22 cellular contexts compared by ENCODE assay signal in genomic region chr6:51817832-51818231, GRCh38.
"Had no signal": no experiment of that assay in that cellular context is flagged by ENCODE, and none has a peak within 500 bp of the region (broad histone marks: within the 10 kb centered on the region; RNA-seq: fewer than 3 reads in every experiment).

No MANE protein-coding gene starts in this region.

- H3K27ac ChIP-seq: dorsolateral prefrontal cortex, gastrocnemius medialis, heart right ventricle, ovary, stomach, thoracic aorta had no signal

- H3K4me3 Mint-ChIP-seq: naive thymus-derived CD8-positive, alpha-beta T cell; type B pancreatic cell had no signal

- H3K4me1 ChIP-seq: gastrocnemius medialis, heart right ventricle, stomach had no signal

- H3K4me1 Mint-ChIP-seq: naive thymus-derived CD8-positive, alpha-beta T cell had no signal

- H3K9me3 Mint-ChIP-seq: type B pancreatic cell had no signal

- DNase-seq: cortex of kidney; dorsolateral prefrontal cortex; effector CD8-positive, alpha-beta T cell; gastrocnemius medialis; heart right ventricle; hypothalamus; kidney glomerular epithelial cell; mammary epithelial cell; mucosa of descending colon; naive thymus-derived CD8-positive, alpha-beta T cell; nucleus accumbens; ovary; right cardiac atrium; small intestine; stimulated activated CD4-positive, alpha-beta T cell treated with anti-CD3 and anti-CD28 coated beads, Interleukin-12 subunit alpha, Interleukin-12 subunit beta, amount 100 ng/mL, for 4 hours; stimulated activated naive CD4-positive, alpha-beta T cell; stomach; substantia nigra had no signal

- H3K27ac Mint-ChIP-seq: naive thymus-derived CD8-positive, alpha-beta T cell; progenitor cell of endocrine pancreas; type B pancreatic cell had no signal

- H3K27me3 Mint-ChIP-seq: progenitor cell of endocrine pancreas, type B pancreatic cell had no signal

- H3K36me3 Mint-ChIP-seq: naive thymus-derived CD8-positive, alpha-beta T cell; type B pancreatic cell had no signal

- ATAC-seq: gastrocnemius medialis; heart right ventricle; left lobe of liver; mucosa of descending colon; naive thymus-derived CD8-positive, alpha-beta T cell; right cardiac atrium had no signal

- H3K4me3 ChIP-seq: dorsolateral prefrontal cortex, gastrocnemius medialis, heart right ventricle, mucosa of descending colon, ovary, stomach, thoracic aorta had no signal

- H3K9me3 ChIP-seq: gastrocnemius medialis, heart right ventricle, mucosa of descending colon, ovary, stomach, thoracic aorta had no signal

- H3K36me3 ChIP-seq: gastrocnemius medialis, heart right ventricle, ovary, stomach, thoracic aorta had no signal

- H3K27me3 ChIP-seq: gastrocnemius medialis, heart right ventricle, ovary, stomach had no signal
